17 cellular contexts compared by ENCODE assay signal in genomic region chr1:228904222-228904621, GRCh38.
A peak's percentile ranks its signal among the peaks of the same experiment; 100 is the strongest.
DNase-seq lines count a peak whose midpoint lies in the region; ATAC-seq and TF ChIP-seq lines count a peak whose summit lies in the region.
"Had no signal": no experiment of that assay in that cellular context is flagged by ENCODE, and none has a peak within 500 bp of the region (broad histone marks: within the 10 kb centered on the region; RNA-seq: fewer than 3 reads in every experiment).

No MANE protein-coding gene starts in this region.

- H3K4me3 ChIP-seq in BLaER1 treated with 17β-estradiol and CSF1 and Interleukin-3, amounts not matched to agents 10 nM and 100 nM, result no peak overlapping the region
- no peak overlapping the region for H3K4me3 ChIP-seq in coronary artery
- H3K4me3 ChIP-seq in right atrium auricular region, result no peak overlapping the region
- H3K4me3 ChIP-seq: GM23338 had no signal

- H3K4me3 Mint-ChIP-seq in osteocyte (ENCODE audit: unreplicated experiment), result no peak overlapping the region
- H3K4me3 Mint-ChIP-seq: CD4-positive, alpha-beta memory T cell; GM23338 had no signal

- H3K4me2 ChIP-seq in BLaER1 treated with 17β-estradiol and CSF1 and Interleukin-3, amounts not matched to agents 10 nM and 100 nM, result peak overlapping the region in 9 of 11 experiments; percentile 4 to 69 (median 56); a peak in 16 of 22 replicates
- H3K4me2 ChIP-seq: GM23338, KMS-11 had no signal

- H3K36me3 ChIP-seq in BLaER1 treated with 17β-estradiol and CSF1 and Interleukin-3, amounts not matched to agents 10 nM and 100 nM, result no peaks in the 10 kb centered on the region
- H3K36me3 ChIP-seq in right atrium auricular region, result no peaks in the 10 kb centered on the region

- no peak overlapping the region for H3K9ac ChIP-seq in BLaER1 treated with 17β-estradiol and CSF1 and Interleukin-3, amounts not matched to agents 10 nM and 100 nM
- H3K9ac ChIP-seq: KMS-11 had no signal

- no peaks in the 10 kb centered on the region for H4K20me1 ChIP-seq in BLaER1 treated with 17β-estradiol and CSF1 and Interleukin-3, amounts not matched to agents 10 nM and 100 nM

- H3K4me1 ChIP-seq in BLaER1 treated with 17β-estradiol and CSF1 and Interleukin-3, amounts not matched to agents 10 nM and 100 nM, result peaks cover 0 to 31% (median 28%) of the 10 kb centered on the region in 10 experiments; a peak in 17 of 20 replicates
- peaks cover 0 to 16% of the 10 kb centered on the region in 2 donors for H3K4me1 ChIP-seq in right atrium auricular region

- DNase-seq in coronary artery (ENCODE audit: low spot score) (peak; percentile 50), osteocyte (ENCODE audit: extremely low spot score, unreplicated experiment) (peak; percentile 36), right atrium auricular region (ENCODE audit: low spot score) (no peak), caudate nucleus (lab: John Stamatoyannopoulos, UW) (no peak)
- DNase-seq in activated naive CD4-positive, alpha-beta T cell treated with anti-CD3 and anti-CD28 coated beads, Interleukin-2, amount 50 U/mL, for 16 hours, result no peak
- DNase-seq: C1 segment of cervical spinal cord; CD4-positive, alpha-beta memory T cell; DMS153; DND-41; GDM1; H7 had no signal

- no peaks in the 10 kb centered on the region for H3K9me3 Mint-ChIP-seq in osteocyte (ENCODE audit: unreplicated experiment)
- H3K9me3 Mint-ChIP-seq: GM23338 had no signal

- H3K27ac Mint-ChIP-seq in osteocyte (ENCODE audit: unreplicated experiment), result no peak overlapping the region
- H3K27ac Mint-ChIP-seq: CD4-positive, alpha-beta memory T cell; GM23338 had no signal

- no peaks in the 10 kb centered on the region for H3K27me3 ChIP-seq in BLaER1 treated with 17β-estradiol and CSF1 and Interleukin-3, amounts not matched to agents 10 nM and 100 nM
- no peaks in the 10 kb centered on the region for H3K27me3 ChIP-seq in right atrium auricular region

- TF ChIP-seq CTCF in 22Rv1 (IDR thresholded peaks at IDR 0.05), result no peak
- TF ChIP-seq CTCF in coronary artery (IDR thresholded peaks at IDR 0.05), result no peak
- TF ChIP-seq CTCF in osteocyte (IDR thresholded peaks at IDR 0.05), result no peak
- TF ChIP-seq CTCF in right atrium auricular region (IDR thresholded peaks at IDR 0.05), result no peak

- peak overlapping the region; percentile 78 for H3K27ac ChIP-seq in 22Rv1
- H3K27ac ChIP-seq in BLaER1 treated with 17β-estradiol and CSF1 and Interleukin-3, amounts not matched to agents 10 nM and 100 nM, result no peak overlapping the region
- peak overlapping the region in 1 of 2 donors; percentile 87 for H3K27ac ChIP-seq in coronary artery
- H3K27ac ChIP-seq in right atrium auricular region, result no peak overlapping the region
- no peak overlapping the region for H3K27ac ChIP-seq in caudate nucleus (ENCODE audit: low read depth, low read length)
- H3K27ac ChIP-seq: KMS-11 had no signal

- no peak for ATAC-seq in GM18505 (IDR thresholded peaks at IDR 0.05; ENCODE audit: unreplicated experiment)
- ATAC-seq: GM23338 had no signal

- no peaks in the 10 kb centered on the region for H3K36me3 Mint-ChIP-seq in osteocyte (ENCODE audit: unreplicated experiment)
- H3K36me3 Mint-ChIP-seq: CD4-positive, alpha-beta memory T cell had no signal

- no peak for TF ChIP-seq POLR2A in GM18505 (IDR thresholded peaks at IDR 0.05; ENCODE audit: borderline replicate concordance, extremely low read depth, insufficient read depth, insufficient read length)

- H3K27me3 Mint-ChIP-seq in osteocyte (ENCODE audit: unreplicated experiment), result peaks cover 30% of the 10 kb centered on the region
- H3K27me3 Mint-ChIP-seq: CD4-positive, alpha-beta memory T cell had no signal

- H3K4me1 Mint-ChIP-seq in osteocyte (ENCODE audit: unreplicated experiment), result peaks cover 43% of the 10 kb centered on the region

- H3K9me3 ChIP-seq in BLaER1 treated with 17β-estradiol and CSF1 and Interleukin-3, amounts not matched to agents 10 nM and 100 nM (replicated peaks in 1 of 11), result peaks cover 0 to 9% (median 5%) of the 10 kb centered on the region in 11 experiments; a peak in 6 of 22 replicates
- peaks cover 0 to 9% of the 10 kb centered on the region in 2 donors for H3K9me3 ChIP-seq in right atrium auricular region
- H3K9me3 ChIP-seq: A549 had no signal

Comparison
In these comparisons a context has a peak if more than half of its experiments do, and no peak if none do; other contexts are left out.
1. DNase-seq: peak in coronary artery (single experiment) and osteocyte (single experiment); none in activated naive CD4-positive, alpha-beta T cell treated with anti-CD3 and anti-CD28 coated beads, Interleukin-2, amount 50 U/mL, for 16 hours (single experiment), right atrium auricular region (single experiment) and caudate nucleus (0 of 61).